In the genomic region with DNA sequence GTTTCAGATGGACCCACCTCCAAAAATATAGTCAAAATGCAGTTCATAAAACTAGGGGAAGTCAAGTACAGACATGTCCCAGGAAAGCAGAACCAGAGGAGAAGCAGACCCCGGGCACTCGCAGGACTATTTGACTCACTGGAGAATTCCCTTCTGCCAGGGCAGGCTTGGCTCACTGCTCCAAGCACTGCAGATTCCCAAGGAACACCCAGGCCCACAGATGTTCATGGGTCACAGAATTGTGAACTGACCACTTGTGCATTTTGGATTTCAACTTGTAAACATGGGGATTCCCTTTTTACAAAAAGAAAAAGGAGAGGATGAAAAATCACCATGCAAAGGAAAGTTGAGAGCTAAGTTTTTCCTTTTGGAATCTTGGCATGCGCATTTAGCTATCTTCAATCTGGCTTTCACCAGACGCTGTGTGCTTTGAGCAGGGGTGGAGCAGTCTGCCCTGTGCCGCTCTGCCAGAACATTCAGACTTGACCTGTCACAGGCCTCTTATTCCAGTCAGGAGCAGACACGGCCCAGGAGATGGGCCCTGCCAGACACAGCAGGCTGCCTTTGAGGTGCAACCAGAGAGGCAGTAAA, we compare ENCODE assay signal across 10 cellular contexts.
DNase-seq lines count a peak whose midpoint lies in the region; ATAC-seq, FAIRE-seq and TF ChIP-seq lines count a peak whose summit lies in the region.
"Had no signal": no experiment of that assay in that cellular context is flagged by ENCODE, and none has a peak within 500 bp of the region (broad histone marks: within the 10 kb centered on the region; RNA-seq: fewer than 3 reads in every experiment).

No MANE protein-coding gene starts in this region.

- intact Hi-C loops in mucosa of descending colon (cut with DNase I, micrococcal nuclease): loop anchor here in 1 of 2 donors (5.0 kb wide), 1 partner anchor 352 kb away; no protein-coding TSS in a partner anchor

- ATAC-seq in A549 (no peak), mucosa of descending colon (peak; percentile 42), T-cell (replicated peaks in 1 of 4) (no peak), HG02973 (IDR thresholded peaks at IDR 0.05; ENCODE audit: unreplicated experiment) (no peak)

- DNase-seq in A549 (ENCODE audit: low read depth in 1 of 2, low spot score in 1 of 2): no peak
- peak; percentile 83 for DNase-seq in KBM-7
- no peak for DNase-seq in chondrocyte (ENCODE audit: low spot score)
- DNase-seq in mucosa of descending colon: no peak
- no peak for DNase-seq in T-cell
- no peak for DNase-seq in COR-L47 (lab: John Stamatoyannopoulos, UW)
- DNase-seq in NCI-H128 (lab: John Stamatoyannopoulos, UW; ENCODE audit: unreplicated experiment): no peak
- DNase-seq: effector memory CD4-positive, alpha-beta T cell had no signal

- in situ Hi-C loops in KBM-7 (cut with MboI; ENCODE audit: low pct_unique_long_range_greater_than_20kb, low sequenced_read_pairs): loop anchor here (25.0 kb wide), 1 partner anchor 357 kb away; no protein-coding TSS in a partner anchor

- H3K4me3 ChIP-seq in A549 (no peak overlapping the region), mucosa of descending colon (no peak overlapping the region)

- TF ChIP-seq CTCF in A549 (IDR thresholded peaks at IDR 0.05): no peak
- peak; percentile 10 for TF ChIP-seq CTCF in chondrocyte (IDR thresholded peaks at IDR 0.05)
- TF ChIP-seq CTCF in mucosa of descending colon (IDR thresholded peaks at IDR 0.05): no peak

- no peak for TF ChIP-seq POLR2A in A549 (IDR thresholded peaks at IDR 0.05; ENCODE audit: low read length)

- no peak for TF ChIP-seq RAD21 in A549 (conservative IDR thresholded peaks at IDR 0.05 in 1 of 2, IDR thresholded peaks at IDR 0.05 in 1 of 2)

- no peak for TF ChIP-seq EP300 in A549 (IDR thresholded peaks at IDR 0.05)

- 65% methylated on average over 6 of the region's 6 CpGs for WGBS in A549 (ENCODE audit: missing lambda C conversion rate)

- POLR2A ChIA-PET in A549 (lab: Yijun Ruan, JAX): no interaction called here
- POLR2A ChIA-PET in T-cell (lab: Charles Lee): interaction anchor here (0.7 to 1.2 kb wide), 2 partner anchors 248 to 351 kb away, joined by 3 read pairs; no protein-coding TSS in a partner anchor

- H3K9me3 Mint-ChIP-seq in chondrocyte (ENCODE audit: low read depth) (no peaks in the 10 kb centered on the region), T-cell (no peaks in the 10 kb centered on the region)

- no peak for FAIRE-seq in A549 (lab: Jason Lieb, UNC)
- FAIRE-seq: G401.6 had no signal

- CTCF ChIA-PET in A549 (lab: Yijun Ruan, JAX) (interaction anchor here (1.2 to 2.6 kb wide), 7 partner anchors 9 to 361 kb away, joined by 3 to 15 read pairs (median 4); no protein-coding TSS in a partner anchor), T-cell (lab: Charles Lee) (interaction anchor here (0.5 to 1.5 kb wide), 13 partner anchors 10 to 434 kb away, joined by 3 to 8 read pairs (median 3); no protein-coding TSS in a partner anchor)

- H3K4me3 Mint-ChIP-seq in chondrocyte (ENCODE audit: unreplicated experiment) (no peak overlapping the region), T-cell (no peak overlapping the region)

- no peaks in the 10 kb centered on the region for H3K36me3 Mint-ChIP-seq in chondrocyte (ENCODE audit: low read depth)
- peaks cover 4% of the 10 kb centered on the region for H3K36me3 Mint-ChIP-seq in T-cell

- H3K27ac Mint-ChIP-seq in chondrocyte (ENCODE audit: unreplicated experiment) (peak overlapping the region; percentile 95), T-cell (no peak overlapping the region)

- 0 out of 3 replicates have a peak overlapping the region, but pooled peaks have one; percentile 2 for H3K4me2 ChIP-seq in A549

- H3K27me3 Mint-ChIP-seq in chondrocyte (ENCODE audit: low read depth) (no peaks in the 10 kb centered on the region), T-cell (no peaks in the 10 kb centered on the region)

- peaks cover 73% of the 10 kb centered on the region for H3K4me1 Mint-ChIP-seq in chondrocyte (ENCODE audit: low read depth)
- peaks cover 40 to 54% (median 48%) of the 10 kb centered on the region in 3 donors for H3K4me1 Mint-ChIP-seq in T-cell

- H3K27ac ChIP-seq in A549: peak overlapping the region; percentile 28 to 68; a peak in 4 of 6 replicates

- no peaks in the 10 kb centered on the region for H3K36me3 ChIP-seq in mucosa of descending colon (ENCODE audit: low read depth)

- H3K9me3 ChIP-seq in A549: no peaks in the 10 kb centered on the region
- H3K9me3 ChIP-seq in mucosa of descending colon: no peaks in the 10 kb centered on the region

- H3K4me1 ChIP-seq in A549 (peaks cover 43% of the 10 kb centered on the region), mucosa of descending colon (ENCODE audit: low read depth) (no peaks in the 10 kb centered on the region)

TF ChIP-seq in A549, 52 proteins besides CTCF, POLR2A, EP300 and RAD21:
- TF ChIP-seq, protein P1, sequence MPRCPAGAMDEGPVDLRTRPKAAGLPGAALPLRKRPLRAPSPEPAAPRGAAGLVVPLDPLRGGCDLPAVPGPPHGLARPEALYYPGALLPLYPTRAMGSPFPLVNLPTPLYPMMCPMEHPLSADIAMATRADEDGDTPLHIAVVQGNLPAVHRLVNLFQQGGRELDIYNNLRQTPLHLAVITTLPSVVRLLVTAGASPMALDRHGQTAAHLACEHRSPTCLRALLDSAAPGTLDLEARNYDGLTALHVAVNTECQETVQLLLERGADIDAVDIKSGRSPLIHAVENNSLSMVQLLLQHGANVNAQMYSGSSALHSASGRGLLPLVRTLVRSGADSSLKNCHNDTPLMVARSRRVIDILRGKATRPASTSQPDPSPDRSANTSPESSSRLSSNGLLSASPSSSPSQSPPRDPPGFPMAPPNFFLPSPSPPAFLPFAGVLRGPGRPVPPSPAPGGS (IDR thresholded peaks at IDR 0.05): no peak
- TF ChIP-seq NPAS2 (CRISPR knock-in tag; IDR thresholded peaks at IDR 0.05; ENCODE audit: borderline replicate concordance) (no peak), MAZ (IDR thresholded peaks at IDR 0.05; ENCODE audit: borderline replicate concordance, low read depth, low read length) (no peak), FOSL2 (IDR thresholded peaks at IDR 0.05) (no peak), FOSL2 (CRISPR knock-in tag; IDR thresholded peaks at IDR 0.05) (no peak), RFX5 (IDR thresholded peaks at IDR 0.05) (no peak), CEBPB (IDR thresholded peaks at IDR 0.05) (no peak), SMC3 (IDR thresholded peaks at IDR 0.05) (no peak), JUNB (IDR thresholded peaks at IDR 0.05) (no peak), PHF8 (IDR thresholded peaks at IDR 0.05; ENCODE audit: borderline replicate concordance, low read depth) (no peak), ZNF302 (CRISPR knock-in tag; IDR thresholded peaks at IDR 0.05) (no peak), SREBF2 (IDR thresholded peaks at IDR 0.05) (no peak)
- TF ChIP-seq, protein P2, sequence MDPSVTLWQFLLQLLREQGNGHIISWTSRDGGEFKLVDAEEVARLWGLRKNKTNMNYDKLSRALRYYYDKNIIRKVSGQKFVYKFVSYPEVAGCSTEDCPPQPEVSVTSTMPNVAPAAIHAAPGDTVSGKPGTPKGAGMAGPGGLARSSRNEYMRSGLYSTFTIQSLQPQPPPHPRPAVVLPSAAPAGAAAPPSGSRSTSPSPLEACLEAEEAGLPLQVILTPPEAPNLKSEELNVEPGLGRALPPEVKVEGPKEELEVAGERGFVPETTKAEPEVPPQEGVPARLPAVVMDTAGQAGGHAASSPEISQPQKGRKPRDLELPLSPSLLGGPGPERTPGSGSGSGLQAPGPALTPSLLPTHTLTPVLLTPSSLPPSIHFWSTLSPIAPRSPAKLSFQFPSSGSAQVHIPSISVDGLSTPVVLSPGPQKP (IDR thresholded peaks at IDR 0.05; ENCODE audit: low read depth, low read length): no peak
